In genomic region chr6:5260661-5261544, GRCh38 we compare ENCODE assay signal across 8 cellular contexts. TPM values are rescaled to one million over a fixed set of nuclear protein-coding genes. Genes with fewer than 3 reads are reported as not detected.
DNase-seq lines count a peak whose midpoint lies in the region; ATAC-seq and TF ChIP-seq lines count a peak whose summit lies in the region.

TSS of gene FARS2 (plus strand) at chr6:5261513.
TSS of gene LYRM4 (minus strand) at chr6:5260950. CDS start at chr6:5260733, 217 bp downstream.

- TF ChIP-seq CTCF in psoas muscle (IDR thresholded peaks at IDR 0.05): no peak

- no peaks in the 10 kb centered on the region for H3K9me3 ChIP-seq in psoas muscle

- peak within 1 kb of the TSS; percentile 100 for H3K27ac ChIP-seq in angular gyrus (ENCODE audit: low read depth, low read length)
- H3K27ac ChIP-seq in psoas muscle: peak within 1 kb of the TSS; percentile 99
- peak within 1 kb of the TSS; percentile 100 for H3K27ac ChIP-seq in urinary bladder (ENCODE audit: low read depth)

- H3K27me3 ChIP-seq in psoas muscle (ENCODE audit: insufficient read depth in 3 of 3, low read length in 2 of 3): no peaks in the 10 kb centered on the region

- WGBS in psoas muscle, 3 donors: 0 to 1% (median 0%) methylated on average over 74 to 85 of the region's 85 CpGs
- under 1% methylated on average over 85 of the region's 85 CpGs for WGBS in urinary bladder

- H3K4me3 ChIP-seq in psoas muscle (peak within 1 kb of the TSS; percentile 85), urinary bladder (ENCODE audit: low read depth, low read length) (peak within 1 kb of the TSS; percentile 93)

- intact Hi-C loops in left ventricle myocardium superior (cut with micrococcal nuclease) (no loop called here), psoas muscle (cut with DNase I) (loop anchor here in 1 of 2 donors (5.0 kb wide), 1 partner anchor 119 kb away; no protein-coding TSS in a partner anchor)

- H3K4me1 ChIP-seq in psoas muscle (peaks cover 19% of the 10 kb centered on the region), urinary bladder (ENCODE audit: insufficient read depth) (no peaks in the 10 kb centered on the region)

- DNase-seq in NCI-H1694 (lab: John Stamatoyannopoulos, UW) (peak; percentile 58), T-helper 2 cell (peak; percentile 84 to 92 (median 90)), left ventricle myocardium superior (peak; percentile 95), psoas muscle (peak; percentile 92 to 96)

- H3K36me3 ChIP-seq in psoas muscle (ENCODE audit: insufficient read depth in 1 of 2, low read depth in 1 of 2) (no peaks in the 10 kb centered on the region), urinary bladder (ENCODE audit: insufficient read depth) (no peaks in the 10 kb centered on the region)

- ATAC-seq in GM18498 (IDR thresholded peaks at IDR 0.05; ENCODE audit: unreplicated experiment) (peak; percentile 79), HG02885 (IDR thresholded peaks at IDR 0.05; ENCODE audit: poor library complexity, unreplicated experiment) (peak; percentile 75), left ventricle myocardium superior (peak; percentile 99), psoas muscle (peak; percentile 97 to 98 (median 98))

RNA-seq across cellular contexts. Expression of gene FARS2, which starts in this region (rescaled TPM):
- 19.4 TPM for total RNA-seq in left ventricle myocardium superior
- 10 to 100 TPM; 10.6 to 17.5 (median 15.8) TPM for total RNA-seq in psoas muscle
- 10 to 100 TPM; 13.0 to 17.3 (median 13.4) TPM for polyA plus RNA-seq in psoas muscle
- 23.4 TPM for total RNA-seq in urinary bladder
- 13.6 TPM for polyA plus RNA-seq in urinary bladder

RNA-seq across cellular contexts. Expression of gene LYRM4, which starts in this region (rescaled TPM):
- 26.6 TPM for total RNA-seq in left ventricle myocardium superior
- total RNA-seq in psoas muscle: 10 to 100 TPM; 11.3 to 21.1 (median 16.2) TPM
- polyA plus RNA-seq in psoas muscle: 10 to 100 TPM; 13.4 to 19.1 (median 15.0) TPM
- 20.6 TPM for total RNA-seq in urinary bladder
- polyA plus RNA-seq in urinary bladder: 20.8 TPM

Comparison
In these comparisons a context has a peak if more than half of its experiments do, and no peak if none do; other contexts are left out.
1. Peak in every context shown above with its lines: DNase-seq, ATAC-seq, H3K4me3 ChIP-seq and H3K27ac ChIP-seq.